8 cellular contexts compared by ENCODE assay signal in the genomic region with DNA sequence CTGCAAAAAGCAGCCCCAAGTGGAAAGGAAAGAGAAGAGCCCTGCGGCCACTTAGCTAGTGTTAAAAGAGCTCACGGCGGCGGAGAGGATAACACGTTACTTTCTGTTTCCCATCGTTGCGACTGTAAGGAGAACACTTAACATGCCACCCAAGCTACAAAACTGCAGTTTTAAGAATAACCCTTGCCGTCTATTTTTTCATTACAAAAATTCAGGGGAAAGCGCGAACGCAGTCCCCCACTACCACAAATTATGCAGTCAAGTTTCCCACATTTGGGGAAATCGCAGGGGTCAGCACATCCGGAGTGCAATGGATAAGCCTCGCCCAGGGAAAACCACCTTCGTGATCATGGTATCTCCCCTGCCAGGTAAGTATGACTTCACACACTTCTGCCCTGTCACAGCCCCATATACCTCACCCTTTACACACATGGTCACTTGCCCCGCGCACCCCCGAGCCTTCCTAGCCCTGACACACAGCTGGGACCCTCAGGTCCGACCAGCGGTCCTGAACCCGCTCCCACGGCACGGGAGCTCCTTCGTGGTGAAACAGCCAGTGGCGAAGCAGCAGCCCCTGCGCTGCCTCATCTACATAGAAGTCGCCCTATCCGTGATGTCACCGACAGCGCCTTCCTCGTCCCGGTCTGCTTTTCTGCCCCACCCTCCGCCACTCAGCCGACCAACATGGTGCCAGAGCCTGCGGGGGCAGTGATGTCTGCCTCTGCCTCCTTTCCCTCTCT. TPM values are rescaled to one million over a fixed set of nuclear protein-coding genes. Genes with fewer than 3 reads are reported as not detected.
DNase-seq lines count a peak whose midpoint lies in the region; ATAC-seq and TF ChIP-seq lines count a peak whose summit lies in the region.
"Not testable (repeated sequence)": the region's sequence is repeated elsewhere in the genome, so short reads cannot be mapped to it uniquely, and the experiment has no call there.

No MANE protein-coding gene starts in this region.

- TF ChIP-seq CTCF in AG04449 (IDR thresholded peaks at IDR 0.05; ENCODE audit: insufficient read depth, low read length, missing control alignments); WTC11 (IDR thresholded peaks at IDR 0.05): not testable (repeated sequence)

- peak; percentile 42 for DNase-seq in AG04449 (ENCODE audit: low read depth, low spot score)
- peak; percentile 45 for DNase-seq in NCI-H2196 (lab: John Stamatoyannopoulos, UW; ENCODE audit: unreplicated experiment)
- DNase-seq in WTC11 (ENCODE audit: low spot score) = peak; percentile 67
- peak; percentile 28 to 99 for DNase-seq in T47D (ENCODE audit: low read depth in 1 of 2, low spot score in 1 of 2)
- DNase-seq in islet precursor cell = peak; percentile 97
- DNase-seq in stimulated activated CD4-positive, alpha-beta T cell treated with anti-CD3 and anti-CD28 coated beads, Interleukin-12 subunit alpha, Interleukin-12 subunit beta, amount 100 ng/mL, for 24 hours (ENCODE audit: low read depth in 2 of 2) = peak; percentile 80 to 84

- in situ Hi-C loops in T47D (cut with HindIII; ENCODE audit: low pct_unique_long_range_greater_than_20kb, low sequenced_read_pairs) = not testable (repeated sequence)

- peak overlapping the region; percentile 71 for H3K4me3 Mint-ChIP-seq in WTC11

- peak overlapping the region; percentile 38 for H3K4me3 ChIP-seq in AG04449 (ENCODE audit: low read depth, low read length)

- not testable (repeated sequence) for H3K9me3 Mint-ChIP-seq in WTC11

- H3K27me3 Mint-ChIP-seq in WTC11 (ENCODE audit: low read depth) = peaks cover 19% of the 10 kb centered on the region

- ATAC-seq in GM18909 (IDR thresholded peaks at IDR 0.05; ENCODE audit: poor library complexity, unreplicated experiment) (peak; percentile 84), HG03097 (IDR thresholded peaks at IDR 0.05; ENCODE audit: low FRiP score, unreplicated experiment) (peak; percentile 78), WTC11 (peak; percentile 86)

- CTCF ChIA-PET in AG04449 (lab: Yijun Ruan, JAX); WTC11 (lab: Charles Lee): not testable (repeated sequence)

- peak overlapping the region; percentile 98 for H3K27ac Mint-ChIP-seq in WTC11

- not testable (repeated sequence) for H3K36me3 Mint-ChIP-seq in WTC11

- not testable (repeated sequence) for H3K4me1 Mint-ChIP-seq in WTC11

- POLR2A ChIA-PET in AG04449 (lab: Yijun Ruan, JAX) (interaction anchor here (0.9 kb wide), 1 partner anchor 586 kb away, joined by 3 read pairs; no protein-coding TSS in a partner anchor), WTC11 (lab: Charles Lee) (interaction anchor here (0.6 to 1.0 kb wide), 3 partner anchors 184 to 246 kb away, joined by 4 to 12 read pairs (median 4); no protein-coding TSS in a partner anchor)

TF ChIP-seq in WTC11, 78 proteins besides CTCF, POLR2A, EP300 and RAD21 (continues in another document):
- TF ChIP-seq ZNF232 (CRISPR knock-in tag; IDR thresholded peaks at IDR 0.05) (0 out of 2 replicates have a peak, but pooled peaks have one; percentile 53), CREM (CRISPR knock-in tag; IDR thresholded peaks at IDR 0.05) (peak; percentile 60; the same call in 1 of the 2 replicates), CREB1 (CRISPR knock-in tag; IDR thresholded peaks at IDR 0.05) (peak; percentile 27; the same call in 1 of the 2 replicates), ZNF416 (CRISPR knock-in tag; IDR thresholded peaks at IDR 0.05) (peak; percentile 95), TEAD1 (CRISPR knock-in tag; IDR thresholded peaks at IDR 0.05) (0 out of 2 replicates have a peak, but pooled peaks have one; percentile 24), PRRX2 (CRISPR knock-in tag; IDR thresholded peaks at IDR 0.05) (peak; percentile 91; the same call in 1 of the 2 replicates), IRF1 (CRISPR knock-in tag; IDR thresholded peaks at IDR 0.05) (peak; percentile 35; the same call in 1 of the 2 replicates), FOXJ3 (CRISPR knock-in tag; IDR thresholded peaks at IDR 0.05; ENCODE audit: borderline replicate concordance) (0 out of 2 replicates have a peak, but pooled peaks have one; percentile 64), MYBL2 (CRISPR knock-in tag; IDR thresholded peaks at IDR 0.05) (0 out of 2 replicates have a peak, but pooled peaks have one; percentile 42), SP1 (CRISPR knock-in tag; conservative IDR thresholded peaks at IDR 0.05) (peak; percentile 40; the same call in 1 of the 2 replicates), NFATC4 (CRISPR knock-in tag; IDR thresholded peaks at IDR 0.05) (peak; percentile 96), ETV6 (CRISPR knock-in tag; IDR thresholded peaks at IDR 0.05) (peak; percentile 57; the same call in 1 of the 2 replicates), EMX1 (CRISPR knock-in tag; IDR thresholded peaks at IDR 0.05) (peak; percentile 95), CDX4 (CRISPR knock-in tag; IDR thresholded peaks at IDR 0.05; ENCODE audit: borderline replicate concordance) (peak; percentile 72; the same call in 1 of the 2 replicates), USF1 (CRISPR knock-in tag; IDR thresholded peaks at IDR 0.05) (0 out of 2 replicates have a peak, but pooled peaks have one; percentile 12), SMAD3 (CRISPR knock-in tag; IDR thresholded peaks at IDR 0.05; ENCODE audit: borderline replicate concordance) (peak; percentile 79)
- TF ChIP-seq, protein P1, sequence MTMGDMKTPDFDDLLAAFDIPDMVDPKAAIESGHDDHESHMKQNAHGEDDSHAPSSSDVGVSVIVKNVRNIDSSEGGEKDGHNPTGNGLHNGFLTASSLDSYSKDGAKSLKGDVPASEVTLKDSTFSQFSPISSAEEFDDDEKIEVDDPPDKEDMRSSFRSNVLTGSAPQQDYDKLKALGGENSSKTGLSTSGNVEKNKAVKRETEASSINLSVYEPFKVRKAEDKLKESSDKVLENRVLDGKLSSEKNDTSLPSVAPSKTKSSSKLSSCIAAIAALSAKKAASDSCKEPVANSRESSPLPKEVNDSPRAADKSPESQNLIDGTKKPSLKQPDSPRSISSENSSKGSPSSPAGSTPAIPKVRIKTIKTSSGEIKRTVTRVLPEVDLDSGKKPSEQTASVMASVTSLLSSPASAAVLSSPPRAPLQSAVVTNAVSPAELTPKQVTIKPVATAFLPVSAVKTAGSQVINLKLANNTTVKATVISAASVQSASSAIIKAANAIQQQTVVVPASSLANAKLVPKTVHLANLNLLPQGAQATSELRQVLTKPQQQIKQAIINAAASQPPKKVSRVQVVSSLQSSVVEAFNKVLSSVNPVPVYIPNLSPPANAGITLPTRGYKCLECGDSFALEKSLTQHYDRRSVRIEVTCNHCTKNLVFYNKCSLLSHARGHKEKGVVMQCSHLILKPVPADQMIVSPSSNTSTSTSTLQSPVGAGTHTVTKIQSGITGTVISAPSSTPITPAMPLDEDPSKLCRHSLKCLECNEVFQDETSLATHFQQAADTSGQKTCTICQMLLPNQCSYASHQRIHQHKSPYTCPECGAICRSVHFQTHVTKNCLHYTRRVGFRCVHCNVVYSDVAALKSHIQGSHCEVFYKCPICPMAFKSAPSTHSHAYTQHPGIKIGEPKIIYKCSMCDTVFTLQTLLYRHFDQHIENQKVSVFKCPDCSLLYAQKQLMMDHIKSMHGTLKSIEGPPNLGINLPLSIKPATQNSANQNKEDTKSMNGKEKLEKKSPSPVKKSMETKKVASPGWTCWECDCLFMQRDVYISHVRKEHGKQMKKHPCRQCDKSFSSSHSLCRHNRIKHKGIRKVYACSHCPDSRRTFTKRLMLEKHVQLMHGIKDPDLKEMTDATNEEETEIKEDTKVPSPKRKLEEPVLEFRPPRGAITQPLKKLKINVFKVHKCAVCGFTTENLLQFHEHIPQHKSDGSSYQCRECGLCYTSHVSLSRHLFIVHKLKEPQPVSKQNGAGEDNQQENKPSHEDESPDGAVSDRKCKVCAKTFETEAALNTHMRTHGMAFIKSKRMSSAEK (CRISPR knock-in tag; IDR thresholded peaks at IDR 0.05; ENCODE audit: borderline replicate concordance) = peak; percentile 92
- TF ChIP-seq, protein P2, sequence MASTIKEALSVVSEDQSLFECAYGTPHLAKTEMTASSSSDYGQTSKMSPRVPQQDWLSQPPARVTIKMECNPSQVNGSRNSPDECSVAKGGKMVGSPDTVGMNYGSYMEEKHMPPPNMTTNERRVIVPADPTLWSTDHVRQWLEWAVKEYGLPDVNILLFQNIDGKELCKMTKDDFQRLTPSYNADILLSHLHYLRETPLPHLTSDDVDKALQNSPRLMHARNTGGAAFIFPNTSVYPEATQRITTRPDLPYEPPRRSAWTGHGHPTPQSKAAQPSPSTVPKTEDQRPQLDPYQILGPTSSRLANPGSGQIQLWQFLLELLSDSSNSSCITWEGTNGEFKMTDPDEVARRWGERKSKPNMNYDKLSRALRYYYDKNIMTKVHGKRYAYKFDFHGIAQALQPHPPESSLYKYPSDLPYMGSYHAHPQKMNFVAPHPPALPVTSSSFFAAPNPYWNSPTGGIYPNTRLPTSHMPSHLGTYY (CRISPR knock-in tag; IDR thresholded peaks at IDR 0.05) = peak; percentile 80; the same call in 1 of the 2 replicates

RNA-seq across cellular contexts. Expression of gene NBPF20, which starts 40.2 kb away (rescaled TPM):
- total RNA-seq in WTC11 (2021) = 0.44 to 0.69 TPM (median 0.66 TPM) in 3 replicates

Comparison
In these comparisons a context has a peak if more than half of its experiments do, and no peak if none do; other contexts are left out.
1. Peak in every context shown above with its lines: DNase-seq, ATAC-seq and H3K4me3 ChIP-seq.
2. DNase-seq: peak in every context shown above with its lines; median percentile 97 in islet precursor cell; 82 in stimulated activated CD4-positive, alpha-beta T cell treated with anti-CD3 and anti-CD28 coated beads, Interleukin-12 subunit alpha, Interleukin-12 subunit beta, amount 100 ng/mL, for 24 hours; 67 in WTC11; 64 in T47D; 45 in NCI-H2196; 42 in AG04449.